26 cellular contexts compared by ENCODE assay signal in the genomic region with DNA sequence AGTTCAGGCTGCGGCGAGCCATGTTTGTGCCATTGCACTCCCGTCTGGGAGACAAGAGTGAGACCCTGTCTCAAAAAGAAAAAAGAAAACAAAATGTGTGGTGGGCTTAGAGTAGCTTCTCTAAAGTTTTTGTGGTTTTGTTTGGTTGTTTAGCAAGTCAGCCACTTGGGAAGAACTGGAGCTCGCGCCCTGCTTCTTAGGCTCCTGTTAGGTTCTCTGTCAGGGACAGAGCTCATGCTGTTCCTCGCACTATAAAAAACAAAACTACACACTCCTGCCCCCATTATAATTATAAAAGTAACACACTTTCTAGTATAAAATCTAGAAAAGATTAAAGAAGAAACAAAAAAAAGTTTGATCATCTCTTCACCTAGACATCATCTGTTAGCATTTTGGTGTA. TPM values are rescaled to one million over a fixed set of nuclear protein-coding genes. Genes with fewer than 3 reads are reported as not detected.
DNase-seq lines count a peak whose midpoint lies in the region; ATAC-seq, FAIRE-seq and TF ChIP-seq lines count a peak whose summit lies in the region.
"Had no signal": no experiment of that assay in that cellular context is flagged by ENCODE, and none has a peak within 500 bp of the region (broad histone marks: within the 10 kb centered on the region; RNA-seq: fewer than 3 reads in every experiment).

No MANE protein-coding gene starts in this region.

- WGBS in K562 (ENCODE audit: insufficient coverage, low coverage, missing lambda C conversion rate) = 87% methylated on average over 6 of the region's 6 CpGs
- 96 to 98% (median 98%) methylated on average over 6 of the region's 6 CpGs for whole genome bisulfite sequencing in psoas muscle, 3 donors

- no peak overlapping the region for H3K9ac ChIP-seq in K562 (ENCODE audit: insufficient read depth in 1 of 2, low read depth in 2 of 2, low read length in 2 of 2)
- H3K9ac ChIP-seq: BLaER1 had no signal

- TF ChIP-seq POLR2A in K562 (conservative IDR thresholded peaks at IDR 0.05) = no peak

- POLR2A ChIA-PET in K562 (lab: Yijun Ruan, JAX) = interaction anchor here (0.6 to 1.7 kb wide), 4 partner anchors 15 to 633 kb away, joined by 3 to 4 read pairs (median 4); no protein-coding TSS in a partner anchor

- no peak overlapping the region for H3K4me2 ChIP-seq in K562 (ENCODE audit: insufficient read depth, low read length)
- H3K4me2 ChIP-seq: BLaER1 had no signal

- no peak overlapping the region for H2AFZ ChIP-seq in K562 (ENCODE audit: low read depth, low read length)

- TF ChIP-seq RAD21 in K562 (CRISPR knock-in tag; conservative IDR thresholded peaks at IDR 0.05 in 1 of 2, IDR thresholded peaks at IDR 0.05 in 1 of 2) = no peak

- H3K36me3 ChIP-seq in K562 (ENCODE audit: control insufficient read depth, insufficient read depth, low read length) (peaks cover 25% of the 10 kb centered on the region), psoas muscle (ENCODE audit: insufficient read depth in 1 of 2, low read depth in 1 of 2) (peaks cover 0 to 44% of the 10 kb centered on the region in 2 donors)
- H3K36me3 ChIP-seq: BE2C, BLaER1 had no signal

- no peaks in the 10 kb centered on the region for H4K20me1 ChIP-seq in K562 (replicated peaks; ENCODE audit: control insufficient read depth, insufficient read depth, low read length)

- intact Hi-C loops in K562 (cut with micrococcal nuclease) = loop anchor here (10.0 kb wide), 1 partner anchor 577 kb away; no protein-coding TSS in a partner anchor
- intact Hi-C loops in psoas muscle (cut with DNase I) = no loop called here

- no peaks in the 10 kb centered on the region for H3K27me3 ChIP-seq in K562 (ENCODE audit: control insufficient read depth in 2 of 2, insufficient read depth in 2 of 2, low read length in 2 of 2)
- no peaks in the 10 kb centered on the region for H3K27me3 ChIP-seq in psoas muscle (ENCODE audit: insufficient read depth in 3 of 3, low read length in 2 of 3)
- H3K27me3 ChIP-seq: BE2C, BLaER1 had no signal

- peaks cover 27% of the 10 kb centered on the region for H3K79me2 ChIP-seq in K562 (ENCODE audit: control insufficient read depth, insufficient read depth, low read length)

- H3K9me3 ChIP-seq in K562 (replicated peaks; ENCODE audit: control insufficient read depth, insufficient read depth, low read depth, low read length) (no peaks in the 10 kb centered on the region), psoas muscle (no peaks in the 10 kb centered on the region)
- H3K9me3 ChIP-seq: BE2C, BLaER1 had no signal

- H3K9me1 ChIP-seq in K562 (ENCODE audit: control insufficient read depth, insufficient read depth, low read length) = no peaks in the 10 kb centered on the region

- ATAC-seq in K562 (no peak), psoas muscle (no peak)
- ATAC-seq: GM12878 had no signal

- no peak overlapping the region for H3K4me3 ChIP-seq in K562
- H3K4me3 ChIP-seq in psoas muscle = no peak overlapping the region
- H3K4me3 ChIP-seq: BLaER1, GM12878 had no signal

- H3K27ac ChIP-seq in K562 (ENCODE audit: extremely low read depth, low read depth, low read length) (no peak overlapping the region; the same call in 2 of the 3 replicates), psoas muscle (peak overlapping the region; percentile 95)
- H3K27ac ChIP-seq: BLaER1 had no signal

- H3K4me1 ChIP-seq in K562 (replicated peaks in 1 of 2; ENCODE audit: control insufficient read depth in 2 of 2, insufficient read depth in 2 of 2, low read length in 2 of 2) (peaks cover 20 to 45% of the 10 kb centered on the region in 2 experiments), psoas muscle (peaks cover 27% of the 10 kb centered on the region)
- H3K4me1 ChIP-seq: BE2C had no signal

- FAIRE-seq in K562 (lab: Jason Lieb, UNC) = no peak
- FAIRE-seq: A204.1, GM12878, GM12892, GM18507 had no signal

- no peak for DNase-seq in K562 (ENCODE audit: extremely low read depth in 1 of 4, low spot score in 3 of 4)
- no peak for DNase-seq in psoas muscle
- DNase-seq in NCI-H1417 treated with DMSO at 0.1 percent for 48 hours (lab: John Stamatoyannopoulos, UW) = no peak
- no peak for DNase-seq in activated CD4-positive, alpha-beta T cell treated with anti-CD3 and anti-CD28 coated beads, Interleukin-2, amount 50 U/mL, for 1 hour
- DNase-seq in activated CD4-positive, alpha-beta T cell treated with anti-CD3 and anti-CD28 coated beads, Interleukin-2, amount 50 U/mL, for 4 hours = no peak
- DNase-seq: 8988T; ACHN; BE2C; C1 segment of cervical spinal cord; CD4-positive, alpha-beta memory T cell; CD4-positive, CD25-positive, alpha-beta regulatory T cell; CD8-positive, alpha-beta memory T cell; COR-L47; DMS 273 treated with DMSO at 0.1 percent for 48 hours; DMS153; DMS53; DMS79; DND-41; EL; GDM1 had no signal

- in situ Hi-C loops in K562 (cut with MboI) = no loop called here

- TF ChIP-seq CTCF in K562 (IDR thresholded peaks at IDR 0.05 in 2 of 3, conservative IDR thresholded peaks at IDR 0.05 in 1 of 3; ENCODE audit: insufficient read depth in 2 of 3, low read depth in 1 of 3, low read length in 3 of 3) = no peak
- no peak for TF ChIP-seq CTCF in psoas muscle (IDR thresholded peaks at IDR 0.05)

- CTCF ChIA-PET in K562 (lab: Yijun Ruan, JAX; ENCODE audit: low intra/inter-chr PET ratio) = no interaction called here

- TF ChIP-seq EP300 in K562 (IDR thresholded peaks at IDR 0.05; ENCODE audit: low read length) = no peak

- no TSS peak for BruUV-seq in K562 (replicated peaks; lab: Mats Ljungman, UMichigan)

TF ChIP-seq in K562, 482 proteins besides CTCF, POLR2A, EP300 and RAD21 (continues in another document):
- TF ChIP-seq, protein P1, sequence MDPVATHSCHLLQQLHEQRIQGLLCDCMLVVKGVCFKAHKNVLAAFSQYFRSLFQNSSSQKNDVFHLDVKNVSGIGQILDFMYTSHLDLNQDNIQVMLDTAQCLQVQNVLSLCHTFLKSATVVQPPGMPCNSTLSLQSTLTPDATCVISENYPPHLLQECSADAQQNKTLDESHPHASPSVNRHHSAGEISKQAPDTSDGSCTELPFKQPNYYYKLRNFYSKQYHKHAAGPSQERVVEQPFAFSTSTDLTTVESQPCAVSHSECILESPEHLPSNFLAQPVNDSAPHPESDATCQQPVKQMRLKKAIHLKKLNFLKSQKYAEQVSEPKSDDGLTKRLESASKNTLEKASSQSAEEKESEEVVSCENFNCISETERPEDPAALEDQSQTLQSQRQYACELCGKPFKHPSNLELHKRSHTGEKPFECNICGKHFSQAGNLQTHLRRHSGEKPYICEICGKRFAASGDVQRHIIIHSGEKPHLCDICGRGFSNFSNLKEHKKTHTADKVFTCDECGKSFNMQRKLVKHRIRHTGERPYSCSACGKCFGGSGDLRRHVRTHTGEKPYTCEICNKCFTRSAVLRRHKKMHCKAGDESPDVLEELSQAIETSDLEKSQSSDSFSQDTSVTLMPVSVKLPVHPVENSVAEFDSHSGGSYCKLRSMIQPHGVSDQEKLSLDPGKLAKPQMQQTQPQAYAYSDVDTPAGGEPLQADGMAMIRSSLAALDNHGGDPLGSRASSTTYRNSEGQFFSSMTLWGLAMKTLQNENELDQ (CRISPR knock-in tag; IDR thresholded peaks at IDR 0.05; ENCODE audit: borderline replicate concordance) = no peak
- TF ChIP-seq, protein P2, sequence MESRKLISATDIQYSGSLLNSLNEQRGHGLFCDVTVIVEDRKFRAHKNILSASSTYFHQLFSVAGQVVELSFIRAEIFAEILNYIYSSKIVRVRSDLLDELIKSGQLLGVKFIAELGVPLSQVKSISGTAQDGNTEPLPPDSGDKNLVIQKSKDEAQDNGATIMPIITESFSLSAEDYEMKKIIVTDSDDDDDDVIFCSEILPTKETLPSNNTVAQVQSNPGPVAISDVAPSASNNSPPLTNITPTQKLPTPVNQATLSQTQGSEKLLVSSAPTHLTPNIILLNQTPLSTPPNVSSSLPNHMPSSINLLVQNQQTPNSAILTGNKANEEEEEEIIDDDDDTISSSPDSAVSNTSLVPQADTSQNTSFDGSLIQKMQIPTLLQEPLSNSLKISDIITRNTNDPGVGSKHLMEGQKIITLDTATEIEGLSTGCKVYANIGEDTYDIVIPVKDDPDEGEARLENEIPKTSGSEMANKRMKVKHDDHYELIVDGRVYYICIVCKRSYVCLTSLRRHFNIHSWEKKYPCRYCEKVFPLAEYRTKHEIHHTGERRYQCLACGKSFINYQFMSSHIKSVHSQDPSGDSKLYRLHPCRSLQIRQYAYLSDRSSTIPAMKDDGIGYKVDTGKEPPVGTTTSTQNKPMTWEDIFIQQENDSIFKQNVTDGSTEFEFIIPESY (CRISPR knock-in tag; IDR thresholded peaks at IDR 0.05) = peak; percentile 94
- TF ChIP-seq NR1H2 (CRISPR knock-in tag; IDR thresholded peaks at IDR 0.05) (no peak), ZNF717 (CRISPR knock-in tag; IDR thresholded peaks at IDR 0.05) (no peak), DMBX1 (CRISPR knock-in tag; IDR thresholded peaks at IDR 0.05; ENCODE audit: borderline replicate concordance) (0 out of 2 replicates have a peak, but pooled peaks have one; percentile 42), RBM25 (IDR thresholded peaks at IDR 0.05; ENCODE audit: low read depth, low read length, severe bottlenecking) (no peak), ILF3 (IDR thresholded peaks at IDR 0.05; ENCODE audit: borderline replicate concordance) (no peak)

RNA-seq across cellular contexts. Expression of gene GMPR, which starts 33.0 kb away (rescaled TPM):
- 58.9 and 89.1 TPM in 2 replicates for total RNA-seq in K562 (2011; cell fraction: chromatin; rRNA removed; ENCODE audit: low replicate concordance)
- total RNA-seq in K562 (2011; cell fraction: nucleolus; rRNA removed) = 52.6 and 53.0 TPM in 2 replicates
- 58.1 and 58.7 TPM in 2 replicates for total RNA-seq in K562 (2011; cell fraction: nucleoplasm; rRNA removed)
- 42.5 and 46.2 TPM in 2 replicates for total RNA-seq in K562 (2014; rRNA removed)
- 34.1 and 34.6 TPM in 2 replicates for total RNA-seq in K562 (2014; rRNA removed; fragmentation: Illumina TruSeq; extraction: Trizol)
- total RNA-seq in K562 (2015; rRNA removed; fragmentation: Illumina TruSeq; extraction: Trizol) = 52.9 and 53.5 TPM in 2 replicates
- total RNA-seq in K562 (2021) = 64.1 and 73.7 TPM in 2 replicates
- 66.7 and 72.1 TPM in 2 replicates for polyA plus RNA-seq in K562 (2011; rRNA removed)
- 97.7 and 111 TPM in 2 replicates for polyA plus RNA-seq in K562 (2011; cell fraction: cytosol; rRNA removed)
- polyA plus RNA-seq in K562 (2011; cell fraction: nucleus; rRNA removed) = 50.2 and 57.5 TPM in 2 replicates
- 80.2 and 117 TPM in 2 replicates for polyA plus RNA-seq in K562 (2012)
- 83.7 and 85.6 TPM in 2 replicates for polyA plus RNA-seq in K562 (2014; fragmentation: Illumina TruSeq; extraction: Trizol)
- polyA plus RNA-seq in K562 (2014; fragmentation: Nextera tagmentation; extraction: Ambion mirVana) = 10 to 100 TPM; 42.0 to 47.8 TPM
- polyA plus RNA-seq in K562 (2014; rRNA removed) = 45.6 and 49.8 TPM in 2 replicates
- polyA minus RNA-seq in K562 (2011; rRNA and poly(A)+ RNA removed) = 82.0 and 85.1 TPM in 2 replicates
- polyA minus RNA-seq in K562 (2011; cell fraction: cytosol; rRNA and poly(A)+ RNA removed) = 38.0 and 45.0 TPM in 2 replicates
- 26.5 and 45.9 TPM in 2 replicates for polyA minus RNA-seq in K562 (2011; cell fraction: nucleus; rRNA and poly(A)+ RNA removed)
- 100 to 1,000 TPM; 139 to 265 (median 189) TPM for total RNA-seq in psoas muscle
- polyA plus RNA-seq in psoas muscle = 100 to 1,000 TPM in 2 of 3 donors, 10 to 100 TPM in 1; 26.6 to 286 (median 235) TPM
- total RNA-seq: CD4-positive, alpha-beta memory T cell; G401 had no signal
